ENCODE assay signal across 7 cellular contexts in the genomic region with DNA sequence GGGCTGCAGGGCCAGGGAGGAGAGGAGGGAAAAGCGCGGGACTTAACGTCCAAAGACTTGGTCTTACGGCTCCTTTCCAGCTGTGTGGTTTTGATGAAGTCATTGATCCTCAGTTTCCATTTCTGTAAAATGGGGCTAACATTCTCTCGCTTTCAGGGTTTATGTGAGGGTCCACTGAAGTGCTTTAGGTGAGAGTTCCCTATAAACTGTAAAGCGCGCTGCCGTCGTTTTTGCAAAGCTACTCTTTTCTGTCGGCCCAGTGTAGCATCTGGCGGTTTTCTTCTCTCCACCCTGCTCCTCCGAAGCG. TPM values are rescaled to one million over a fixed set of nuclear protein-coding genes. Genes with fewer than 3 reads are reported as not detected.
DNase-seq lines count a peak whose midpoint lies in the region; ATAC-seq and TF ChIP-seq lines count a peak whose summit lies in the region.

No MANE protein-coding gene starts in this region.

- peak overlapping the region; percentile 93 for H3K4me3 Mint-ChIP-seq in activated T-helper 1 cell treated with anti-CD3 and anti-CD28 coated beads, Interleukin-12 subunit alpha, Interleukin-12 subunit beta, Interleukin-2, Interleukin-4 antibody, amounts not matched to agents 30 ng/mL and 10 ng/mL and 1 ng/mL, durations not matched to agents 14 hours and 24 hours and 36 hours
- H3K4me3 Mint-ChIP-seq in stimulated activated naive CD8-positive, alpha-beta T cell treated with anti-CD3 and anti-CD28 coated beads, Interleukin-15, amount 100 ng/mL, for 72 hours: peak overlapping the region; percentile 95 to 100

- H3K36me3 Mint-ChIP-seq in activated T-helper 1 cell treated with anti-CD3 and anti-CD28 coated beads, Interleukin-12 subunit alpha, Interleukin-12 subunit beta, Interleukin-2, Interleukin-4 antibody, amounts not matched to agents 30 ng/mL and 10 ng/mL and 1 ng/mL, durations not matched to agents 14 hours and 24 hours and 36 hours (ENCODE audit: low read depth): peaks cover 15% of the 10 kb centered on the region

- no peaks in the 10 kb centered on the region for H3K9me3 ChIP-seq in iPS-18c (ENCODE audit: control insufficient read depth, insufficient read depth, low read length)

- H3K4me1 Mint-ChIP-seq in activated T-helper 1 cell treated with anti-CD3 and anti-CD28 coated beads, Interleukin-12 subunit alpha, Interleukin-12 subunit beta, Interleukin-2, Interleukin-4 antibody, amounts not matched to agents 30 ng/mL and 10 ng/mL and 1 ng/mL, durations not matched to agents 14 hours and 24 hours and 36 hours (ENCODE audit: low read depth): peaks cover 17% of the 10 kb centered on the region
- peaks cover 21% of the 10 kb centered on the region for H3K4me1 Mint-ChIP-seq in stimulated activated naive CD8-positive, alpha-beta T cell treated with anti-CD3 and anti-CD28 coated beads, Interleukin-15, amount 100 ng/mL, for 72 hours

- H3K27ac Mint-ChIP-seq in activated T-helper 1 cell treated with anti-CD3 and anti-CD28 coated beads, Interleukin-12 subunit alpha, Interleukin-12 subunit beta, Interleukin-2, Interleukin-4 antibody, amounts not matched to agents 30 ng/mL and 10 ng/mL and 1 ng/mL, durations not matched to agents 14 hours and 24 hours and 36 hours: peak overlapping the region; percentile 74
- peak overlapping the region; percentile 97 to 100 for H3K27ac Mint-ChIP-seq in stimulated activated naive CD8-positive, alpha-beta T cell treated with anti-CD3 and anti-CD28 coated beads, Interleukin-15, amount 100 ng/mL, for 72 hours

- DNase-seq in HL-60 (ENCODE audit: low read depth in 1 of 2, low spot score in 1 of 2): no peak
- DNase-seq in activated T-helper 1 cell treated with anti-CD3 and anti-CD28 coated beads, Interleukin-12 subunit alpha, Interleukin-12 subunit beta, Interleukin-2, Interleukin-4 antibody, amounts not matched to agents 30 ng/mL and 10 ng/mL and 1 ng/mL, durations not matched to agents 14 hours and 24 hours and 36 hours (ENCODE audit: low spot score): no peak
- no peak for DNase-seq in stimulated activated naive CD8-positive, alpha-beta T cell treated with anti-CD3 and anti-CD28 coated beads, Interleukin-15, amount 100 ng/mL, for 72 hours
- DNase-seq in CD1c-positive myeloid dendritic cell (ENCODE audit: extremely low spot score): no peak

- H3K27ac ChIP-seq in HL-60 (replicated peaks): peak overlapping the region; percentile 48

- no peaks in the 10 kb centered on the region for H3K27me3 Mint-ChIP-seq in activated T-helper 1 cell treated with anti-CD3 and anti-CD28 coated beads, Interleukin-12 subunit alpha, Interleukin-12 subunit beta, Interleukin-2, Interleukin-4 antibody, amounts not matched to agents 30 ng/mL and 10 ng/mL and 1 ng/mL, durations not matched to agents 14 hours and 24 hours and 36 hours (ENCODE audit: insufficient read depth)
- no peaks in the 10 kb centered on the region for H3K27me3 Mint-ChIP-seq in stimulated activated naive CD8-positive, alpha-beta T cell treated with anti-CD3 and anti-CD28 coated beads, Interleukin-15, amount 100 ng/mL, for 72 hours

- H3K4me3 ChIP-seq in HL-60 (replicated peaks; ENCODE audit: insufficient read depth, low read length) (peak overlapping the region; percentile 86), iPS-18c (ENCODE audit: insufficient read depth, low read depth, low read length) (peak overlapping the region; percentile 86)

- no peak for ATAC-seq in stimulated activated naive CD8-positive, alpha-beta T cell treated with anti-CD3 and anti-CD28 coated beads, Interleukin-15, amount 100 ng/mL, for 72 hours
- ATAC-seq in HG03039 (IDR thresholded peaks at IDR 0.05; ENCODE audit: unreplicated experiment) (no peak), HG03095 (IDR thresholded peaks at IDR 0.05; ENCODE audit: unreplicated experiment) (no peak)

- H3K9me3 Mint-ChIP-seq in activated T-helper 1 cell treated with anti-CD3 and anti-CD28 coated beads, Interleukin-12 subunit alpha, Interleukin-12 subunit beta, Interleukin-2, Interleukin-4 antibody, amounts not matched to agents 30 ng/mL and 10 ng/mL and 1 ng/mL, durations not matched to agents 14 hours and 24 hours and 36 hours: no peaks in the 10 kb centered on the region
- no peaks in the 10 kb centered on the region for H3K9me3 Mint-ChIP-seq in stimulated activated naive CD8-positive, alpha-beta T cell treated with anti-CD3 and anti-CD28 coated beads, Interleukin-15, amount 100 ng/mL, for 72 hours

- no peaks in the 10 kb centered on the region for H3K27me3 ChIP-seq in HL-60 (ENCODE audit: insufficient read depth, poor library complexity, severe bottlenecking)

- intact Hi-C loops in activated T-helper 1 cell treated with anti-CD3 and anti-CD28 coated beads, Interleukin-12 subunit alpha, Interleukin-12 subunit beta, Interleukin-2, Interleukin-4 antibody, amounts not matched to agents 30 ng/mL and 10 ng/mL and 1 ng/mL, durations not matched to agents 14 hours and 24 hours and 36 hours (cut with micrococcal nuclease): loop anchor here (1.0 to 5.0 kb wide), 16 partner anchors 36 to 1465 kb away; partner anchors contain the start of genes CHAC1, CHP1, GANC and INO80

- no peak for TF ChIP-seq CTCF in HL-60 (IDR thresholded peaks at IDR 0.05; ENCODE audit: insufficient read depth, low read length)

RNA-seq across cellular contexts. Expression of gene DNAJC17, which starts 0.6 kb away (rescaled TPM):
- 52.5 and 54.1 TPM in 2 replicates for total RNA-seq in activated T-helper 1 cell treated with anti-CD3 and anti-CD28 coated beads, Interleukin-12 subunit alpha, Interleukin-12 subunit beta, Interleukin-2, Interleukin-4 antibody, amounts not matched to agents 30 ng/mL and 10 ng/mL and 1 ng/mL, durations not matched to agents 14 hours and 24 hours and 36 hours

RNA-seq across cellular contexts. Expression of gene ZFYVE19, which starts 1.0 kb away (rescaled TPM):
- total RNA-seq in activated T-helper 1 cell treated with anti-CD3 and anti-CD28 coated beads, Interleukin-12 subunit alpha, Interleukin-12 subunit beta, Interleukin-2, Interleukin-4 antibody, amounts not matched to agents 30 ng/mL and 10 ng/mL and 1 ng/mL, durations not matched to agents 14 hours and 24 hours and 36 hours: 36.2 and 38.6 TPM in 2 replicates

RNA-seq across cellular contexts. Expression of gene PPP1R14D, which starts 20.7 kb away (rescaled TPM):
- not detected in 2 replicates for total RNA-seq in activated T-helper 1 cell treated with anti-CD3 and anti-CD28 coated beads, Interleukin-12 subunit alpha, Interleukin-12 subunit beta, Interleukin-2, Interleukin-4 antibody, amounts not matched to agents 30 ng/mL and 10 ng/mL and 1 ng/mL, durations not matched to agents 14 hours and 24 hours and 36 hours

RNA-seq across cellular contexts. Expression of gene SPINT1, which starts 36.0 kb away (rescaled TPM):
- total RNA-seq in activated T-helper 1 cell treated with anti-CD3 and anti-CD28 coated beads, Interleukin-12 subunit alpha, Interleukin-12 subunit beta, Interleukin-2, Interleukin-4 antibody, amounts not matched to agents 30 ng/mL and 10 ng/mL and 1 ng/mL, durations not matched to agents 14 hours and 24 hours and 36 hours: 11.0 and 12.4 TPM in 2 replicates

RNA-seq across cellular contexts. Expression of gene C15orf62, which starts 38.1 kb away (rescaled TPM):
- 0.36 and 0.37 TPM in 2 replicates for total RNA-seq in activated T-helper 1 cell treated with anti-CD3 and anti-CD28 coated beads, Interleukin-12 subunit alpha, Interleukin-12 subunit beta, Interleukin-2, Interleukin-4 antibody, amounts not matched to agents 30 ng/mL and 10 ng/mL and 1 ng/mL, durations not matched to agents 14 hours and 24 hours and 36 hours
